Comparison of ENCODE assay signal across 1 cellular context in the genomic region with DNA sequence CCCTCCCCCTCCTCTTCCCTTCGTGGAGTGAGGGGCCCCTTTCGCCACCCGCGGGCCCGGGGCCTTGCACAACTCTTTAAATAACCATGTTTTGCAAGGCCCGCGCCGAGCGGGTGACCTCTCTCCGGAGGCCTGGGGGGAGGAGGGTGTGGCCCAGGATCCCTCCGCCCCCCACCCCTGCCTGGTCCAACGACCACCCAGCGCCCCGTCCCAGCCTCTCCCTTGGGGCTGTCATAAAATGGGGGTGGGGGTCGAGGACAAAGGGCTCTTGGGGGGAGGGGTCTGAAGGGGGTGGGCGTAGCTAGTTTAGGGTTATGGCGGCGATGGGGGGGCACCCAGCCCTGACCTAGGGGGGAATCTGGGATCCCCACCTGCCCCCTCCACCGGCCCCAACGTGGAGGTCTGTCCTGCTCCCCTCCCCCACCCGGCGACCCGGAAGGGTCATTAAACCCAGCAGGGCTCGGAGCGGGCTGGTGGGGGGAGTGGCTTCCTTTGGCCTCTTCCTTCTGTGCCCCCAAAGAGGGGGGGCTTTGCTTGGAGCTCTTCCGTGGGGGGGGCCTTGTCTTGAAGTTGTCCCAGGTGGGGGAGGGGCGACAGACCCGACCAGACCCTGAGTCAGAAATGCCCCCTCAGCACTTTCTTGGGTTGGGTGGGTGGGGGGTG.
A peak's percentile ranks its signal among the peaks of the same experiment; 100 is the strongest.
TF ChIP-seq lines count a peak whose summit lies in the region.

No MANE protein-coding gene starts in this region.

TF ChIP-seq in IMR-90, 13 proteins besides CTCF, POLR2A, EP300 and RAD21 (continued from another document):
- peak; percentile 72 for TF ChIP-seq MAFK (IDR thresholded peaks at IDR 0.05; ENCODE audit: low read depth, low read length)
- TF ChIP-seq BHLHE40 (IDR thresholded peaks at IDR 0.05; ENCODE audit: low read depth, low read length): no peak
